Comparison of ENCODE assay signal across 1 cellular context in genomic region chrX:150774798-150775568, GRCh38.
TF ChIP-seq lines count a peak whose summit lies in the region.

No MANE protein-coding gene starts in this region.

TF ChIP-seq in GM23338, 12 proteins besides CTCF, POLR2A, EP300 and RAD21 (continued from another document):
- no peak for TF ChIP-seq REST (IDR thresholded peaks at IDR 0.05; ENCODE audit: unreplicated experiment)
